ENCODE assay signal across 16 cellular contexts in genomic region chr10:110784198-110784597, GRCh38.
A peak's percentile ranks its signal among the peaks of the same experiment; 100 is the strongest.
DNase-seq lines count a peak whose midpoint lies in the region; ATAC-seq and TF ChIP-seq lines count a peak whose summit lies in the region.
"Had no signal": no experiment of that assay in that cellular context is flagged by ENCODE, and none has a peak within 500 bp of the region (broad histone marks: within the 10 kb centered on the region; RNA-seq: fewer than 3 reads in every experiment).

No MANE protein-coding gene starts in this region.

- WGBS in suprapubic skin, result 94% methylated on average over 6 of the region's 6 CpGs

- peaks cover 5% of the 10 kb centered on the region for H3K9me3 Mint-ChIP-seq in activated T-cell treated with anti-CD3 and anti-CD28 coated beads, Interleukin-2, amount 50 U/mL, for 24 hours
- no peaks in the 10 kb centered on the region for H3K9me3 Mint-ChIP-seq in activated T-helper 17 cell treated with anti-CD3 and anti-CD28 coated beads, Interleukin-2, amount 50 U/mL, for 72 hours

- no peak overlapping the region for H3K4me3 ChIP-seq in lower lobe of right lung
- H3K4me3 ChIP-seq in suprapubic skin, result no peak overlapping the region
- H3K4me3 ChIP-seq: GM12878, HAP-1, Peyer's patch had no signal

- H3K27ac ChIP-seq in lower lobe of right lung (peak overlapping the region; percentile 31), suprapubic skin (no peak overlapping the region)

- no peaks in the 10 kb centered on the region for H3K27me3 Mint-ChIP-seq in activated T-cell treated with anti-CD3 and anti-CD28 coated beads, Interleukin-2, amount 50 U/mL, for 24 hours
- no peaks in the 10 kb centered on the region for H3K27me3 Mint-ChIP-seq in activated T-helper 17 cell treated with anti-CD3 and anti-CD28 coated beads, Interleukin-2, amount 50 U/mL, for 72 hours

- peaks cover 8% of the 10 kb centered on the region for H3K4me1 ChIP-seq in lower lobe of right lung
- H3K4me1 ChIP-seq in suprapubic skin, result peaks cover 10% of the 10 kb centered on the region
- H3K4me1 ChIP-seq: HAP-1, Peyer's patch had no signal

- no peak for ATAC-seq in activated T-helper 17 cell treated with anti-CD3 and anti-CD28 coated beads, Interleukin-2, amount 50 U/mL, for 72 hours (replicated peaks)
- peak; percentile 63 to 67 for ATAC-seq in lower lobe of right lung
- ATAC-seq in GM18498 (IDR thresholded peaks at IDR 0.05; ENCODE audit: unreplicated experiment), result no peak
- ATAC-seq: GM12878, HepG2 had no signal

- peaks cover under 1% of the 10 kb centered on the region for H3K27me3 ChIP-seq in lower lobe of right lung (ENCODE audit: low read depth)
- H3K27me3 ChIP-seq in suprapubic skin, result no peaks in the 10 kb centered on the region
- H3K27me3 ChIP-seq: Peyer's patch had no signal

- intact Hi-C loops in lower lobe of right lung (cut with DNase I), result no loop called here

- peaks cover 57% of the 10 kb centered on the region for H3K4me1 Mint-ChIP-seq in activated T-cell treated with anti-CD3 and anti-CD28 coated beads, Interleukin-2, amount 50 U/mL, for 24 hours (ENCODE audit: low read depth)
- H3K4me1 Mint-ChIP-seq in activated T-helper 17 cell treated with anti-CD3 and anti-CD28 coated beads, Interleukin-2, amount 50 U/mL, for 72 hours, result peaks cover 20% of the 10 kb centered on the region

- peak; percentile 72 for TF ChIP-seq EP300 in suprapubic skin (IDR thresholded peaks at IDR 0.05)

- TF ChIP-seq POLR2A in suprapubic skin (IDR thresholded peaks at IDR 0.05), result no peak

- TF ChIP-seq CTCF in lower lobe of right lung (IDR thresholded peaks at IDR 0.05) (no peak), suprapubic skin (IDR thresholded peaks at IDR 0.05) (no peak)

- H3K36me3 ChIP-seq in lower lobe of right lung (no peaks in the 10 kb centered on the region), suprapubic skin (no peaks in the 10 kb centered on the region)
- H3K36me3 ChIP-seq: HAP-1, Peyer's patch had no signal

- no peak overlapping the region for H3K4me3 Mint-ChIP-seq in activated T-cell treated with anti-CD3 and anti-CD28 coated beads, Interleukin-2, amount 50 U/mL, for 24 hours
- H3K4me3 Mint-ChIP-seq in activated T-helper 17 cell treated with anti-CD3 and anti-CD28 coated beads, Interleukin-2, amount 50 U/mL, for 72 hours, result peak overlapping the region; percentile 56

- H3K27ac Mint-ChIP-seq in activated T-cell treated with anti-CD3 and anti-CD28 coated beads, Interleukin-2, amount 50 U/mL, for 24 hours, result peak overlapping the region; percentile 70
- H3K27ac Mint-ChIP-seq in activated T-helper 17 cell treated with anti-CD3 and anti-CD28 coated beads, Interleukin-2, amount 50 U/mL, for 72 hours, result peak overlapping the region; percentile 83

- H3K36me3 Mint-ChIP-seq in activated T-cell treated with anti-CD3 and anti-CD28 coated beads, Interleukin-2, amount 50 U/mL, for 24 hours (ENCODE audit: low read depth), result no peaks in the 10 kb centered on the region
- H3K36me3 Mint-ChIP-seq in activated T-helper 17 cell treated with anti-CD3 and anti-CD28 coated beads, Interleukin-2, amount 50 U/mL, for 72 hours (ENCODE audit: low read depth), result no peaks in the 10 kb centered on the region

- DNase-seq in activated T-cell treated with anti-CD3 and anti-CD28 coated beads, Interleukin-2, amount 50 U/mL, for 24 hours, result no peak
- no peak for DNase-seq in activated T-cell treated with anti-CD3 and anti-CD28 coated beads, Interleukin-2, amount 50 U/mL, for 1 hour
- DNase-seq in lower lobe of right lung (no peak), suprapubic skin (ENCODE audit: low spot score in 2 of 2) (no peak), NCI-H187 (lab: John Stamatoyannopoulos, UW) (no peak)
- DNase-seq in activated CD4-positive, CD25-positive, alpha-beta regulatory T cell treated with anti-CD3 and anti-CD28 coated beads, Interleukin-2, amount 50 U/mL, for 72 hours, result no peak
- DNase-seq: ACHN, COR-L47, MV-4-11, NCI-H774 had no signal

- no peaks in the 10 kb centered on the region for H3K9me3 ChIP-seq in lower lobe of right lung
- H3K9me3 ChIP-seq in suprapubic skin, result no peaks in the 10 kb centered on the region
- H3K9me3 ChIP-seq: HAP-1, Peyer's patch had no signal

Comparison
In these comparisons a context has a peak if more than half of its experiments do, and no peak if none do; other contexts are left out.
1. ATAC-seq: peak in lower lobe of right lung (2 of 2); none in activated T-helper 17 cell treated with anti-CD3 and anti-CD28 coated beads, Interleukin-2, amount 50 U/mL, for 72 hours (single experiment) and GM18498 (single experiment).